Comparison of ENCODE assay signal across 8 cellular contexts in genomic region chr1:47232187-47232874, GRCh38. TPM values are rescaled to one million over a fixed set of nuclear protein-coding genes. Genes with fewer than 3 reads are reported as not detected.
DNase-seq lines count a peak whose midpoint lies in the region; ATAC-seq and TF ChIP-seq lines count a peak whose summit lies in the region.

Gene TAL1, minus strand, starts transcription at chr1:47232225. Its CDS starts 6,337 bp downstream, at chr1:47225888.

- peaks cover 14 to 37% (median 32%) of the 10 kb centered on the region in 4 donors for H3K4me1 Mint-ChIP-seq in naive thymus-derived CD8-positive, alpha-beta T cell

- peak within 1 kb of the TSS in 3 of 10 donors; percentile 23 to 74 (median 50) for H3K27ac Mint-ChIP-seq in naive thymus-derived CD8-positive, alpha-beta T cell

- peak within 1 kb of the TSS; percentile 70 to 92 (median 81) for H3K4me3 Mint-ChIP-seq in naive thymus-derived CD8-positive, alpha-beta T cell

- no peak for ATAC-seq in naive thymus-derived CD8-positive, alpha-beta T cell
- ATAC-seq in GM21381 (IDR thresholded peaks at IDR 0.05; ENCODE audit: unreplicated experiment), result no peak

- H3K9me3 ChIP-seq in NT2/D1 (ENCODE audit: insufficient read depth, low read length), result no peaks in the 10 kb centered on the region

- H3K4me3 ChIP-seq in NT2/D1 (ENCODE audit: insufficient read length, low read depth) (peak within 1 kb of the TSS; percentile 20), epithelial cell of proximal tubule (ENCODE audit: low read depth, low read length) (peak within 1 kb of the TSS; percentile 41)

- H3K4me1 ChIP-seq in NT2/D1 (ENCODE audit: insufficient read depth, insufficient read length), result peaks cover 20% of the 10 kb centered on the region

- no peaks in the 10 kb centered on the region for H3K36me3 ChIP-seq in NT2/D1 (ENCODE audit: insufficient read depth, insufficient read length, low read length)

- POLR2A ChIA-PET in naive thymus-derived CD8-positive, alpha-beta T cell (lab: Charles Lee), result no interaction called here

- H3K27me3 ChIP-seq in NT2/D1 (ENCODE audit: insufficient read depth, insufficient read length), result peaks cover 84% of the 10 kb centered on the region

- no peaks in the 10 kb centered on the region for H3K9me3 Mint-ChIP-seq in naive thymus-derived CD8-positive, alpha-beta T cell

- H3K27me3 Mint-ChIP-seq in naive thymus-derived CD8-positive, alpha-beta T cell, result peaks cover 13 to 87% (median 73%) of the 10 kb centered on the region in 5 donors

- no peak for TF ChIP-seq CTCF in epithelial cell of proximal tubule (conservative IDR thresholded peaks at IDR 0.05; ENCODE audit: low read depth, low read length)

- peaks cover 4 to 6% (median 5%) of the 10 kb centered on the region in 3 donors for H3K36me3 Mint-ChIP-seq in naive thymus-derived CD8-positive, alpha-beta T cell

- H3K9ac ChIP-seq in NT2/D1 (ENCODE audit: insufficient read length, low read depth), result peak within 1 kb of the TSS; percentile 61

- DNase-seq in AG08396 (ENCODE audit: low spot score) (peak; percentile 11), NT2/D1 (ENCODE audit: low read depth, low spot score) (no peak), epithelial cell of proximal tubule (ENCODE audit: low read depth) (no peak), DMS 273 treated with DMSO at 0.1 percent for 48 hours (lab: John Stamatoyannopoulos, UW) (no peak), Ammon's horn (ENCODE audit: low spot score) (no peak), MV-4-11 (lab: John Stamatoyannopoulos, UW) (no peak)
- DNase-seq in naive thymus-derived CD8-positive, alpha-beta T cell, result no peak

RNA-seq across cellular contexts. Expression of gene TAL1, which starts in this region (rescaled TPM):
- 0.69 and 1.4 TPM in 2 replicates for total RNA-seq in epithelial cell of proximal tubule
- not detected for total RNA-seq in naive thymus-derived CD8-positive, alpha-beta T cell
- polyA plus RNA-seq in naive thymus-derived CD8-positive, alpha-beta T cell, result not detected
